Comparison of ENCODE assay signal across 1 cellular context in genomic region chr1:155175281-155175926, GRCh38.
TF ChIP-seq lines count a peak whose summit lies in the region.

No MANE protein-coding gene starts in this region.

TF ChIP-seq in HEK293, 187 proteins besides CTCF, POLR2A, EP300 and RAD21 (continued from another document):
- peak; percentile 35; the same call in 1 of the 2 replicates for TF ChIP-seq HIC1 (tag by site-specific recombination; IDR thresholded peaks at IDR 0.05)
